ENCODE assay signal across 1 cellular context in genomic region chr1:214027498-214027897, GRCh38.
A peak's percentile ranks its signal among the peaks of the same experiment; 100 is the strongest.
TF ChIP-seq lines count a peak whose summit lies in the region.

No MANE protein-coding gene starts in this region.

TF ChIP-seq in H1, 55 proteins besides CTCF, POLR2A, EP300 and RAD21:
- TF ChIP-seq ASH2L (IDR thresholded peaks at IDR 0.05; ENCODE audit: low read length) = peak; percentile 1
- TF ChIP-seq USF2 (IDR thresholded peaks at IDR 0.05; ENCODE audit: low read length) = no peak
- no peak for TF ChIP-seq PHF8 (conservative IDR thresholded peaks at IDR 0.05; ENCODE audit: low read depth, low read length)
- TF ChIP-seq YY1 (IDR thresholded peaks at IDR 0.05; ENCODE audit: low read depth, low read length) = no peak
- TF ChIP-seq ZNF274 (IDR thresholded peaks at IDR 0.05; ENCODE audit: borderline replicate concordance, extremely low read depth, low read length) = no peak
TF ChIP-seq in H1: peak in this region for 1.
